In the genomic region with DNA sequence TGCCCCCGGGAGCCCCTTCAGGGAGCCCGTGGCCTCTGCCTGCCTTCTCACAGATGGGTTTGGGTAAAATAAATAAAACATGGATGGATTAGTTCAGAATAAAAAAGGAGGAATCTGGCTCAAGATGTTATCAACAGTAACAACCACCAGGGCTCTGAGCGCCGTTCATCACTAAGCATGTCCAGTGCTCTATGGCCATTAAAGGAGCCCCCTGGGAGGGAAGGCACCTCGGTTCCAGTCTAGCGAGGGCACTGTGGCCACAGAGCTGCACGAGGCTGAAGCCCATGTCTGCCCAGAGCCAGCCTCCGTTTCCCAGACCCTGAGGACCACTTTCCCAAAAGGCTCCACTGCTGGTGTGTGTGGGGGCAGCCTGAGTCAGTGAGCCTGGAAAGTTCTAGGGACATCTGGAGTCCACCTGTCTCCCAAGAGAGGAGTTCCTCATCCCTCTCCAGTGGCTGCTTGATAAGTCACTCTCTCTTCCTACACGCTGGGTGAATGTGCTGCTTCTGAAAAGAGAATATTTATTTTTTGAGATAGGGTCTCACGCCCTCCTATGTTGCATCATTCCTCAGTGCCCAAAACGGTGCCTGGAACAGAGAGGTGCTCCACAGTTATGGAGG, we compare ENCODE assay signal across 23 cellular contexts.
A peak's percentile ranks its signal among the peaks of the same experiment; 100 is the strongest.
DNase-seq lines count a peak whose midpoint lies in the region; TF ChIP-seq lines count a peak whose summit lies in the region.
"Had no signal": no experiment of that assay in that cellular context is flagged by ENCODE, and none has a peak within 500 bp of the region (broad histone marks: within the 10 kb centered on the region; RNA-seq: fewer than 3 reads in every experiment).

No MANE protein-coding gene starts in this region.

- no peak overlapping the region for H2AFZ ChIP-seq in hepatocyte

- peaks cover 8% of the 10 kb centered on the region for H3K36me3 Mint-ChIP-seq in HFFc6 (ENCODE audit: low read depth)

- H3K79me2 ChIP-seq in hepatocyte: no peaks in the 10 kb centered on the region

- TF ChIP-seq CTCF in AG10803 (conservative IDR thresholded peaks at IDR 0.05; ENCODE audit: low read length): 0 out of 2 replicates have a peak, but pooled peaks have one; percentile 10
- peak; percentile 8; the same call in 1 of the 2 replicates for TF ChIP-seq CTCF in HFFc6 (IDR thresholded peaks at IDR 0.05)
- no peak for TF ChIP-seq CTCF in foreskin fibroblast (IDR thresholded peaks at IDR 0.05; ENCODE audit: low read depth, low read length)
- no peak for TF ChIP-seq CTCF in spleen (IDR thresholded peaks at IDR 0.05 in 8 of 11, conservative IDR thresholded peaks at IDR 0.05 in 3 of 11)
- TF ChIP-seq CTCF in hepatocyte (IDR thresholded peaks at IDR 0.05; ENCODE audit: poor library complexity): no peak

- H3K9me2 ChIP-seq in hepatocyte (replicated peaks; ENCODE audit: insufficient read depth): no peaks in the 10 kb centered on the region

- no peak overlapping the region for H3K27ac Mint-ChIP-seq in HFFc6

- no peaks in the 10 kb centered on the region for H3K4me1 Mint-ChIP-seq in HFFc6 (ENCODE audit: low read depth)

- H3K4me2 ChIP-seq in hepatocyte: no peak overlapping the region

- H3K4me3 ChIP-seq in AG10803 (ENCODE audit: low read length): no peak overlapping the region
- no peak overlapping the region for H3K4me3 ChIP-seq in foreskin fibroblast (ENCODE audit: low read depth in 1 of 2, low read length in 2 of 2)
- no peak overlapping the region for H3K4me3 ChIP-seq in spleen
- no peak overlapping the region for H3K4me3 ChIP-seq in hepatocyte
- H3K4me3 ChIP-seq: SK-N-MC had no signal

- H3K27me3 ChIP-seq in spleen (replicated peaks in 1 of 7) (peaks cover 0 to 22% (median 0%) of the 10 kb centered on the region in 7 donors), hepatocyte (no peaks in the 10 kb centered on the region)

- peaks cover 36% of the 10 kb centered on the region for H3K9me3 Mint-ChIP-seq in HFFc6

- DNase-seq in AG10803 (ENCODE audit: low read depth): peak; percentile 30
- no peak for DNase-seq in HFFc6
- peak; percentile 5 to 24 for DNase-seq in foreskin fibroblast
- peak; percentile 46 for DNase-seq in spleen
- no peak for DNase-seq in GM03348 (ENCODE audit: low spot score)
- DNase-seq in hepatocyte (ENCODE audit: low spot score): no peak
- no peak for DNase-seq in HuH-7.5 (ENCODE audit: low spot score)
- DNase-seq: Calu3, DMS79 treated with DMSO at 0.1 percent for 48 hours, GF-D8, H7, Karpas-422, NCI-H1092, NCI-H1417 treated with DMSO at 0.1 percent for 48 hours, NCI-H1694 treated with DMSO at 0.1 percent for 48 hours, NCI-H2081 treated with DMSO at 0.1 percent for 48 hours, NCI-H2171, NCI-H226, NCI-H510A, NCI-H69, SIG-M5 had no signal

- H3K36me3 ChIP-seq in spleen (no peaks in the 10 kb centered on the region), hepatocyte (replicated peaks; ENCODE audit: insufficient read depth, low read depth) (no peaks in the 10 kb centered on the region)

- H4K20me1 ChIP-seq in hepatocyte (ENCODE audit: insufficient read depth, poor library complexity, severe bottlenecking): no peaks in the 10 kb centered on the region

- no peaks in the 10 kb centered on the region for H3K9me3 ChIP-seq in spleen
- no peaks in the 10 kb centered on the region for H3K9me3 ChIP-seq in hepatocyte (ENCODE audit: low read depth)

- WGBS in spleen, 5 donors: 71 to 82% (median 73%) methylated on average over 11 of the region's 11 CpGs
- WGBS in hepatocyte (ENCODE audit: low lambda C conversion rate, missing lambda C conversion rate): 57% methylated on average over 11 of the region's 11 CpGs

- no peaks in the 10 kb centered on the region; the same call in 1 of the 2 replicates for H3K27me3 Mint-ChIP-seq in HFFc6 (ENCODE audit: insufficient read depth)

- TF ChIP-seq POLR2A in spleen (IDR thresholded peaks at IDR 0.05): no peak

- intact Hi-C loops in spleen (cut with DNase I; ENCODE audit: low total_unique reads): no loop called here

- no peaks in the 10 kb centered on the region for H3K4me1 ChIP-seq in spleen
- H3K4me1 ChIP-seq in hepatocyte (ENCODE audit: insufficient read depth): no peaks in the 10 kb centered on the region

- H3K27ac ChIP-seq in spleen (no peak overlapping the region), hepatocyte (no peak overlapping the region)
- H3K27ac ChIP-seq: HL-60, SK-N-MC had no signal

- no peak overlapping the region for H3K4me3 Mint-ChIP-seq in HFFc6

Comparison
In these comparisons a context has a peak if more than half of its experiments do, and no peak if none do; other contexts are left out.
1. DNase-seq: peak in AG10803 (single experiment), foreskin fibroblast (2 of 2) and spleen (single experiment); none in HFFc6 (single experiment), GM03348 (single experiment), hepatocyte (single experiment) and HuH-7.5 (single experiment).
2. CTCF ChIP-seq: peak in AG10803 (single experiment) and HFFc6 (single experiment); none in foreskin fibroblast (single experiment), spleen (0 of 11) and hepatocyte (single experiment).